ENCODE assay signal across 1 cellular context in the genomic region with DNA sequence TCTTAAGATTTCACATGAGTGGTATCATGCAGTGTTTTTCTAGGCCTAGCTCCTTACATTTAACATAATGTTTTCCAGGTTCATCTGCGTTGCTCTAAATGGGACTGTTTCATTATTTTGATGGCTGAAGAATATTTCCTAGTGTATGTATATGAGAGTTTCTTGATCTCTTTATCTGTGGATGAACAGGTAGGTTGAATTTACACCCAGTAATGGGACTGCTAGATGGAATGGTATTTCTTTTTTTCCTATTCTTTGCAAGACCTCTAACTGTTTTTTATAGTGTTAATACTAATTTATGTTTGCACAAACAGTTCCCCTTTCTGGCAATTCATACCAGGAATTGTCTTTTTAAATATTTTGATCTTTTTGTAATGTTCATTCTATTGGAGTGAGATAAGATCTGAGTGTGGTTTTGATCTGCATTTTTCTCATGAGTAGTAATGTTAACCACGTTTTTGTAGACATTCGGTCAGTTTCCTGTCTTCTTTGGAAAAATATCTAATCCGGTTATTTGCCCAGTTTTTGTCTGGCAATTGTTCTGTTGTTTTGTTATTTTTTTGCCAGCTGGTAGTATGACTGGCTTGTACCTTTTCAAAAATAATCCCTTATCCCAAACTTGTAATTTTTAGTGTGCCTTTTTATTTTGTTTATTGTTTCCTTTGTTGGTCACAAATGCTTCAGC.
TF ChIP-seq lines count a peak whose summit lies in the region.

No MANE protein-coding gene starts in this region.

TF ChIP-seq in K562, 482 proteins besides CTCF, POLR2A, EP300 and RAD21:
- TF ChIP-seq FOSL1 (tag; conservative IDR thresholded peaks at IDR 0.05): peak; percentile 25; the same call in 1 of the 2 replicates
